Comparison of ENCODE assay signal across 26 cellular contexts in genomic region chr18:22560797-22561196, GRCh38.
DNase-seq lines count a peak whose midpoint lies in the region; ATAC-seq and TF ChIP-seq lines count a peak whose summit lies in the region.
"Had no signal": no experiment of that assay in that cellular context is flagged by ENCODE, and none has a peak within 500 bp of the region (broad histone marks: within the 10 kb centered on the region; RNA-seq: fewer than 3 reads in every experiment).

No MANE protein-coding gene starts in this region.

- H3K36me3 Mint-ChIP-seq in mesothelial cell of epicardium (no peaks in the 10 kb centered on the region), endothelial cell (ENCODE audit: low read depth, unreplicated experiment) (no peaks in the 10 kb centered on the region), CD14-positive monocyte (no peaks in the 10 kb centered on the region)

- ATAC-seq in Right ventricle myocardium superior (ENCODE audit: poor library complexity) (no peak), upper lobe of left lung (ENCODE audit: low FRiP score in 2 of 2) (no peak)
- ATAC-seq: body of pancreas; effector memory CD8-positive, alpha-beta T cell; GM12878; naive thymus-derived CD8-positive, alpha-beta T cell; Panc1 had no signal

- H3K27me3 Mint-ChIP-seq in mesothelial cell of epicardium (ENCODE audit: low read depth), result no peaks in the 10 kb centered on the region
- peaks cover 1% of the 10 kb centered on the region for H3K27me3 Mint-ChIP-seq in endothelial cell (ENCODE audit: unreplicated experiment)
- H3K27me3 Mint-ChIP-seq in CD14-positive monocyte (ENCODE audit: low read depth in 3 of 3), result peaks cover 40 to 61% (median 60%) of the 10 kb centered on the region in 3 donors

- no peak for TF ChIP-seq POLR2A in upper lobe of left lung (IDR thresholded peaks at IDR 0.05)

- H3K4me1 ChIP-seq in left ventricle myocardium inferior, result peaks cover 34% of the 10 kb centered on the region
- H3K4me1 ChIP-seq in upper lobe of left lung, result peaks cover 3 to 27% (median 20%) of the 10 kb centered on the region in 4 donors

- H3K27me3 ChIP-seq in left ventricle myocardium inferior (ENCODE audit: low read depth) (no peaks in the 10 kb centered on the region), upper lobe of left lung (no peaks in the 10 kb centered on the region), dorsolateral prefrontal cortex (peaks cover 0 to 80% (median 51%) of the 10 kb centered on the region in 45 donors)
- H3K27me3 ChIP-seq: body of pancreas, sigmoid colon had no signal

- H3K4me3 Mint-ChIP-seq in mesothelial cell of epicardium, result peak overlapping the region; percentile 68
- H3K4me3 Mint-ChIP-seq in endothelial cell (ENCODE audit: unreplicated experiment), result no peak overlapping the region
- H3K4me3 Mint-ChIP-seq in CD14-positive monocyte, result peak overlapping the region in 1 of 2 donors; percentile 85
- H3K4me3 Mint-ChIP-seq: B cell had no signal

- H3K27ac Mint-ChIP-seq in mesothelial cell of epicardium (peak overlapping the region; percentile 98), endothelial cell (ENCODE audit: unreplicated experiment) (no peak overlapping the region), CD14-positive monocyte (no peak overlapping the region)
- H3K27ac Mint-ChIP-seq: activated T-helper 2 cell treated with anti-CD3 and anti-CD28 coated beads, Interferon-gamma antibody, Interleukin-2, Interleukin-4, amounts not matched to agents 10 μg/mL and 5 μg/mL and 100 μg/mL, durations not matched to agents 14 hours and 24 hours and 36 hours; B cell had no signal

- intact Hi-C loops in left ventricle myocardium inferior (cut with micrococcal nuclease) (loop anchor here (5.0 to 10.0 kb wide), 3 partner anchors 196 to 646 kb away; no protein-coding TSS in a partner anchor), Right ventricle myocardium superior (cut with DNase I) (loop anchor here (2.0 to 10.0 kb wide), 2 partner anchors 392 to 566 kb away; partner anchors contain the start of gene GATA6), dorsolateral prefrontal cortex (cut with DNase I) (loop anchor here in 1 of 2 donors (5.0 kb wide), 1 partner anchor 663 kb away; no protein-coding TSS in a partner anchor), CD14-positive monocyte (cut with micrococcal nuclease) (no loop called here)

- no peak for TF ChIP-seq CTCF in left ventricle myocardium inferior (IDR thresholded peaks at IDR 0.05; ENCODE audit: borderline replicate concordance)
- TF ChIP-seq CTCF in coronary artery (IDR thresholded peaks at IDR 0.05), result no peak
- TF ChIP-seq CTCF in mesothelial cell of epicardium (IDR thresholded peaks at IDR 0.05; ENCODE audit: unreplicated experiment), result no peak
- TF ChIP-seq CTCF in upper lobe of left lung (IDR thresholded peaks at IDR 0.05), result no peak
- TF ChIP-seq CTCF in endothelial cell (IDR thresholded peaks at IDR 0.05; ENCODE audit: unreplicated experiment), result no peak
- no peak for TF ChIP-seq CTCF in dorsolateral prefrontal cortex (IDR thresholded peaks at IDR 0.05 in 54 of 56, conservative IDR thresholded peaks at IDR 0.05 in 2 of 56; ENCODE audit: low read depth in 1 of 56, partially characterized antibody in 56 of 56)
- TF ChIP-seq CTCF in CD14-positive monocyte (IDR thresholded peaks at IDR 0.05), result no peak

- peak overlapping the region; percentile 98 for H3K27ac ChIP-seq in left ventricle myocardium inferior (replicated peaks)
- H3K27ac ChIP-seq in coronary artery, result peak overlapping the region; percentile 92 to 98
- peak overlapping the region in 3 of 4 donors; percentile 86 to 95 (median 87) for H3K27ac ChIP-seq in upper lobe of left lung
- no peak overlapping the region for H3K27ac ChIP-seq in dorsolateral prefrontal cortex

- TF ChIP-seq EP300 in upper lobe of left lung (IDR thresholded peaks at IDR 0.05), result no peak

- H3K36me3 ChIP-seq in left ventricle myocardium inferior (no peaks in the 10 kb centered on the region), upper lobe of left lung (no peaks in the 10 kb centered on the region)
- H3K36me3 ChIP-seq: sigmoid colon had no signal

- peak overlapping the region; percentile 69 for H3K4me3 ChIP-seq in left ventricle myocardium inferior
- peak overlapping the region; percentile 80 for H3K4me3 ChIP-seq in coronary artery
- no peak overlapping the region for H3K4me3 ChIP-seq in upper lobe of left lung
- no peak overlapping the region for H3K4me3 ChIP-seq in dorsolateral prefrontal cortex
- H3K4me3 ChIP-seq: body of pancreas, GM12878 had no signal

- DNase-seq in left ventricle myocardium inferior (no peak), Right ventricle myocardium superior (no peak), coronary artery (ENCODE audit: low spot score) (no peak), mesothelial cell of epicardium (ENCODE audit: low spot score in 2 of 2, unreplicated experiment in 2 of 2) (no peak), upper lobe of left lung (no peak), endothelial cell (ENCODE audit: low spot score) (no peak), dorsolateral prefrontal cortex (no peak), CD14-positive monocyte (ENCODE audit: low spot score) (no peak)
- DNase-seq: activated CD4-positive, alpha-beta T cell treated with anti-CD3 and anti-CD28 coated beads, Interleukin-2, amount 50 U/mL, for 4 hours; activated CD4-positive, CD25-positive, alpha-beta regulatory T cell; activated CD8-positive, alpha-beta memory T cell treated with anti-CD3 and anti-CD28 coated beads, Interleukin-2, amount 50 U/mL, for 48 hours; DND-41; effector memory CD8-positive, alpha-beta T cell; KG1; mesendoderm; naive thymus-derived CD8-positive, alpha-beta T cell; NCI-H1417 treated with DMSO at 0.1 percent for 48 hours; NCI-H510A treated with DMSO at 0.1 percent for 48 hours; NK-92 treated with Interleukin-12 subunit alpha and Interleukin-12 subunit beta, amount 100 ng/mL, for 24 hours; sigmoid colon had no signal

- H3K9me3 Mint-ChIP-seq in mesothelial cell of epicardium (no peaks in the 10 kb centered on the region), endothelial cell (ENCODE audit: unreplicated experiment) (no peaks in the 10 kb centered on the region), CD14-positive monocyte (peaks cover 0 to 8% (median 4%) of the 10 kb centered on the region in 7 donors)
- H3K9me3 Mint-ChIP-seq: activated T-helper 2 cell treated with anti-CD3 and anti-CD28 coated beads, Interferon-gamma antibody, Interleukin-2, Interleukin-4, amounts not matched to agents 10 μg/mL and 5 μg/mL and 100 μg/mL, durations not matched to agents 14 hours and 24 hours and 36 hours; effector memory CD8-positive, alpha-beta T cell; naive thymus-derived CD8-positive, alpha-beta T cell had no signal

- H3K9me3 ChIP-seq in left ventricle myocardium inferior (replicated peaks), result no peaks in the 10 kb centered on the region
- no peaks in the 10 kb centered on the region for H3K9me3 ChIP-seq in upper lobe of left lung
- H3K9me3 ChIP-seq: A549, body of pancreas, sigmoid colon had no signal

- 75 to 88% methylated on average over 1 of the region's 1 CpG for WGBS in upper lobe of left lung, 2 donors

- H3K4me1 Mint-ChIP-seq in mesothelial cell of epicardium (peaks cover 74% of the 10 kb centered on the region), endothelial cell (ENCODE audit: unreplicated experiment) (peaks cover 40% of the 10 kb centered on the region), CD14-positive monocyte (peaks cover 2% of the 10 kb centered on the region)

Comparison
In these comparisons a context has a peak if more than half of its experiments do, and no peak if none do; other contexts are left out.
1. H3K27ac ChIP-seq: peak in left ventricle myocardium inferior (single experiment), coronary artery (2 of 2) and upper lobe of left lung (3 of 4); none in dorsolateral prefrontal cortex (0 of 59).
2. H3K4me3 ChIP-seq: peak in left ventricle myocardium inferior (single experiment) and coronary artery (single experiment); none in upper lobe of left lung (0 of 4) and dorsolateral prefrontal cortex (0 of 59).
3. intact Hi-C loops: an anchor here in left ventricle myocardium inferior (5.0 to 10.0 kb wide) and Right ventricle myocardium superior (2.0 to 10.0 kb wide); none called in CD14-positive monocyte.